In genomic region chr12:26114720-26115406, GRCh38 we compare ENCODE assay signal across 8 cellular contexts. TPM values are rescaled to one million over a fixed set of nuclear protein-coding genes. Genes with fewer than 3 reads are reported as not detected.
DNase-seq lines count a peak whose midpoint lies in the region; ATAC-seq and TF ChIP-seq lines count a peak whose summit lies in the region.

No MANE protein-coding gene starts in this region.

- H3K9me3 Mint-ChIP-seq in CD8-positive, alpha-beta memory T cell: no peaks in the 10 kb centered on the region
- H3K9me3 Mint-ChIP-seq in osteocyte (ENCODE audit: unreplicated experiment): no peaks in the 10 kb centered on the region

- no peak for TF ChIP-seq CTCF in Peyer's patch (IDR thresholded peaks at IDR 0.05)
- TF ChIP-seq CTCF in osteocyte (IDR thresholded peaks at IDR 0.05): no peak

- peaks cover 8 to 13% (median 10%) of the 10 kb centered on the region in 3 donors for H3K4me1 Mint-ChIP-seq in CD8-positive, alpha-beta memory T cell
- peaks cover 28% of the 10 kb centered on the region for H3K4me1 Mint-ChIP-seq in osteocyte (ENCODE audit: unreplicated experiment)

- no peak for DNase-seq in CD8-positive, alpha-beta memory T cell
- DNase-seq in Peyer's patch (peak in 1 of 3 donors; percentile 52), erythroblast (lab: John Stamatoyannopoulos, UW) (peak; percentile 49 to 52), osteocyte (ENCODE audit: extremely low spot score, unreplicated experiment) (no peak), HCEC 1CT (no peak), NOMO-1 (lab: John Stamatoyannopoulos, UW; ENCODE audit: unreplicated experiment in 2 of 2) (no peak), ureter (ENCODE audit: low spot score) (no peak)

- H3K9me3 ChIP-seq in CD8-positive, alpha-beta memory T cell (ENCODE audit: low read length): no peaks in the 10 kb centered on the region
- H3K9me3 ChIP-seq in Peyer's patch: no peaks in the 10 kb centered on the region

- no peaks in the 10 kb centered on the region for H3K36me3 Mint-ChIP-seq in CD8-positive, alpha-beta memory T cell
- no peaks in the 10 kb centered on the region for H3K36me3 Mint-ChIP-seq in osteocyte (ENCODE audit: unreplicated experiment)

- TF ChIP-seq POLR2A in Peyer's patch (IDR thresholded peaks at IDR 0.05): no peak
- TF ChIP-seq POLR2A in erythroblast (IDR thresholded peaks at IDR 0.05; ENCODE audit: low read length): no peak

- POLR2A ChIA-PET in CD8-positive, alpha-beta memory T cell (lab: Charles Lee): interaction anchor here (0.6 to 1.4 kb wide), 2 partner anchors 9 to 702 kb away, joined by 5 to 10 read pairs; no protein-coding TSS in a partner anchor

- no peaks in the 10 kb centered on the region for H3K27me3 ChIP-seq in CD8-positive, alpha-beta memory T cell (ENCODE audit: insufficient read depth, low read length, poor library complexity, severe bottlenecking)
- H3K27me3 ChIP-seq in Peyer's patch: no peaks in the 10 kb centered on the region

- no peak overlapping the region for H3K27ac ChIP-seq in CD8-positive, alpha-beta memory T cell (ENCODE audit: low read depth, low read length)
- H3K27ac ChIP-seq in Peyer's patch: peak overlapping the region; percentile 88 to 93 (median 90)

- H3K27ac Mint-ChIP-seq in CD8-positive, alpha-beta memory T cell: peak overlapping the region in 1 of 8 donors; percentile 28
- H3K27ac Mint-ChIP-seq in osteocyte (ENCODE audit: unreplicated experiment): peak overlapping the region; percentile 88

- peaks cover 48 to 80% of the 10 kb centered on the region in 2 donors for H3K27me3 Mint-ChIP-seq in CD8-positive, alpha-beta memory T cell
- H3K27me3 Mint-ChIP-seq in osteocyte (ENCODE audit: unreplicated experiment): peaks cover 8% of the 10 kb centered on the region

- CTCF ChIA-PET in CD8-positive, alpha-beta memory T cell (lab: Charles Lee): no interaction called here

- H3K4me1 ChIP-seq in CD8-positive, alpha-beta memory T cell (ENCODE audit: insufficient read depth, low read length): peaks cover 4% of the 10 kb centered on the region
- peaks cover 0 to 18% (median 3%) of the 10 kb centered on the region in 4 donors for H3K4me1 ChIP-seq in Peyer's patch

- no peaks in the 10 kb centered on the region for H3K36me3 ChIP-seq in CD8-positive, alpha-beta memory T cell (ENCODE audit: insufficient read depth, low read length)
- no peaks in the 10 kb centered on the region for H3K36me3 ChIP-seq in Peyer's patch

- H3K4me3 ChIP-seq in CD8-positive, alpha-beta memory T cell (ENCODE audit: low read length): peak overlapping the region; percentile 59
- H3K4me3 ChIP-seq in Peyer's patch: peak overlapping the region; percentile 53 to 56 (median 54)

- no peak for ATAC-seq in GM19463 (IDR thresholded peaks at IDR 0.05; ENCODE audit: unreplicated experiment)

- H3K4me3 Mint-ChIP-seq in CD8-positive, alpha-beta memory T cell: peak overlapping the region; percentile 50 to 84 (median 62)
- H3K4me3 Mint-ChIP-seq in osteocyte (ENCODE audit: unreplicated experiment): peak overlapping the region; percentile 77

RNA-seq across cellular contexts. Expression of gene BHLHE41, which starts 10.0 kb away (rescaled TPM):
- total RNA-seq in CD8-positive, alpha-beta memory T cell: not detected
- polyA plus RNA-seq in CD8-positive, alpha-beta memory T cell: not detected
- total RNA-seq in Peyer's patch (10 to 100 TPM in 1 of 4 donors, 1 to 10 TPM in 2, under 1 TPM in 1; 0.18 to 11.6 (median 2.2) TPM), osteocyte (1.1 and 1.4 TPM in 2 replicates), ureter (186 TPM)

Comparison
In these comparisons a context has a peak if more than half of its experiments do, and no peak if none do; other contexts are left out.
1. DNase-seq: peak in erythroblast (2 of 2); none in CD8-positive, alpha-beta memory T cell (0 of 5), osteocyte (single experiment), HCEC 1CT (single experiment), NOMO-1 (0 of 2) and ureter (single experiment).
2. RNA of gene BHLHE41, which starts 10.0 kb away (total RNA-seq): 186 TPM in ureter (single experiment); 0.18 to 11.6 TPM in Peyer's patch, 1.1 to 1.4 TPM in osteocyte and not detected in CD8-positive, alpha-beta memory T cell; every median in the first group is over 10 times any median in the second.